ENCODE assay signal across 17 cellular contexts in genomic region chr20:24051160-24051559, GRCh38.
"Had no signal": no experiment of that assay in that cellular context is flagged by ENCODE, and none has a peak within 500 bp of the region (broad histone marks: within the 10 kb centered on the region; RNA-seq: fewer than 3 reads in every experiment).

No MANE protein-coding gene starts in this region.

- H3K9me3 Mint-ChIP-seq: activated B cell treated with CpG ODN at 0.5 μM for 24 hours, memory B cell, nephron progenitor cell had no signal

- H3K27ac Mint-ChIP-seq: activated B cell treated with CpG ODN at 0.5 μM for 24 hours; activated CD4-positive, alpha-beta T cell treated with anti-CD3 and anti-CD28 coated beads, Interleukin-2, amount 10 ng/mL, durations not matched to agents 24 days and 14 days; memory B cell; nephron progenitor cell had no signal

- ATAC-seq: gastroesophageal sphincter, left lung, psoas muscle, sciatic nerve had no signal

- H3K9me3 ChIP-seq: gastroesophageal sphincter, left lung, psoas muscle, spleen, transverse colon had no signal

- H3K4me1 Mint-ChIP-seq: activated B cell treated with CpG ODN at 0.5 μM for 24 hours, memory B cell had no signal

- H3K4me3 Mint-ChIP-seq: activated B cell treated with CpG ODN at 0.5 μM for 24 hours; activated CD4-positive, alpha-beta T cell treated with anti-CD3 and anti-CD28 coated beads, Interleukin-2, amount 10 ng/mL, durations not matched to agents 24 days and 14 days; memory B cell; nephron progenitor cell had no signal

- H3K36me3 Mint-ChIP-seq: memory B cell had no signal

- DNase-seq: activated B cell treated with CpG ODN at 0.5 μM for 24 hours; activated CD4-positive, alpha-beta T cell treated with anti-CD3 and anti-CD28 coated beads, Interleukin-2, amount 10 ng/mL, durations not matched to agents 24 days and 14 days; activated effector memory CD4-positive, alpha-beta T cell treated with Interleukin-2 at 50 U/mL for 16 hours; caudate nucleus; effector memory CD4-positive, alpha-beta T cell; left lung; nephron progenitor cell; psoas muscle; spleen; stimulated activated CD4-positive, alpha-beta T cell treated with anti-CD3 and anti-CD28 coated beads, Interleukin-1b, Interleukin-23, amount 100 ng/mL, for 48 hours; substantia nigra; transverse colon had no signal

- H3K27ac ChIP-seq: epithelial cell of prostate, gastroesophageal sphincter, left lung, psoas muscle, SK-N-MC, transverse colon had no signal

- H3K27me3 Mint-ChIP-seq: activated B cell treated with CpG ODN at 0.5 μM for 24 hours; activated CD4-positive, alpha-beta T cell treated with anti-CD3 and anti-CD28 coated beads, Interleukin-2, amount 10 ng/mL, durations not matched to agents 24 days and 14 days had no signal

- H3K27me3 ChIP-seq: left lung, transverse colon had no signal
